Comparison of ENCODE assay signal across 13 cellular contexts in the genomic region with DNA sequence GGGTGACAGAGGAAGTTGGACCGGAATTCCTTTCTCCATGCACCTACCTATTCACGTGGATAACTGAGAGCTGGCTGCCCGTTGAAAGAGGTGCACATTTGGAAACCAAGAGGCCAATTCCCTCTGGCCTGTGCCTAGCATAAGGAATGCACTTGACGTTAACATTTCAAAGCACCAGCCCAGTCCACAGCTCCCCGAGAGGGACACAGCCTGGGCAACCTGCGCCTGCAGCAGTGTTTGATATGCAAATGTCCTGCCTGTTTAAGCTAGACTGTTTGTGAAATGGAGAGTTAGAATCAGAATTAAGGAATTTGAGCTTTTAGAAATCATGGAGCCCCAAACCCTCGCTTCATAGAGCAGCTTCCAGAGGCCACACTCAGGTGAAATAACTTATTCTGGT.
"Had no signal": no experiment of that assay in that cellular context is flagged by ENCODE, and none has a peak within 500 bp of the region (broad histone marks: within the 10 kb centered on the region; RNA-seq: fewer than 3 reads in every experiment).

No MANE protein-coding gene starts in this region.

- H3K36me3 ChIP-seq: left ventricle myocardium inferior, spleen had no signal

- H3K27ac Mint-ChIP-seq: dendritic cell treated with granulocyte-macrophage colony-stimulating factor and Interleukin-4, amounts not matched to agents 40 ng/mL and 50 ng/mL, for 4 days; nephron progenitor cell; stimulated activated naive B cell treated with anti-CD40 and anti-IgM and Interleukin-4, amounts not matched to agents 10 μg/mL and 1 μg/mL and 100 μg/mL, for 72 hours had no signal

- H3K4me1 ChIP-seq: spleen had no signal

- H3K9me3 Mint-ChIP-seq: central memory CD8-positive, alpha-beta T cell; dendritic cell treated with granulocyte-macrophage colony-stimulating factor and Interleukin-4, amounts not matched to agents 40 ng/mL and 50 ng/mL, for 4 days; nephron progenitor cell had no signal

- DNase-seq: activated CD4-positive, alpha-beta T cell treated with anti-CD3 and anti-CD28 coated beads for 48 hours; activated CD8-positive, alpha-beta memory T cell treated with anti-CD3 and anti-CD28 coated beads for 24 hours; activated naive CD4-positive, alpha-beta T cell treated with Interleukin-2 at 50 U/mL for 16 hours; left ventricle myocardium inferior; mesenchymal stem cell; nephron progenitor cell; spleen; stimulated activated CD4-positive, alpha-beta T cell treated with anti-CD3 and anti-CD28 coated beads, Interleukin-2, amount 100 ng/mL, for 24 hours; stimulated activated naive B cell treated with anti-CD40 and anti-IgM and Interleukin-4, amounts not matched to agents 10 μg/mL and 1 μg/mL and 100 μg/mL, for 72 hours had no signal

- H3K27ac ChIP-seq: left ventricle myocardium inferior, spleen had no signal

- H3K4me3 Mint-ChIP-seq: central memory CD8-positive, alpha-beta T cell; dendritic cell treated with granulocyte-macrophage colony-stimulating factor and Interleukin-4, amounts not matched to agents 40 ng/mL and 50 ng/mL, for 4 days; nephron progenitor cell; stimulated activated naive B cell treated with anti-CD40 and anti-IgM and Interleukin-4, amounts not matched to agents 10 μg/mL and 1 μg/mL and 100 μg/mL, for 72 hours had no signal

- ATAC-seq: esophagus mucosa; sciatic nerve; stimulated activated naive B cell treated with anti-CD40 and anti-IgM and Interleukin-4, amounts not matched to agents 10 μg/mL and 1 μg/mL and 100 μg/mL, for 72 hours had no signal

- H3K4me1 Mint-ChIP-seq: central memory CD8-positive, alpha-beta T cell; stimulated activated naive B cell treated with anti-CD40 and anti-IgM and Interleukin-4, amounts not matched to agents 10 μg/mL and 1 μg/mL and 100 μg/mL, for 72 hours had no signal

- H3K4me3 ChIP-seq: left ventricle myocardium inferior, spleen had no signal

- H3K9me3 ChIP-seq: left ventricle myocardium inferior, spleen had no signal
